1 cellular context compared by ENCODE assay signal in genomic region chr9:35681341-35682002, GRCh38.
TF ChIP-seq lines count a peak whose summit lies in the region.

No MANE protein-coding gene starts in this region.

TF ChIP-seq in HCT116, 20 proteins besides CTCF, POLR2A, EP300 and RAD21:
- TF ChIP-seq EGR1 (IDR thresholded peaks at IDR 0.05; ENCODE audit: low read depth) = no peak
- TF ChIP-seq EZH2 (IDR thresholded peaks at IDR 0.05) = no peak
- TF ChIP-seq CBX3 (IDR thresholded peaks at IDR 0.05; ENCODE audit: low read depth) = no peak
- TF ChIP-seq SIN3A (IDR thresholded peaks at IDR 0.05; ENCODE audit: low read depth) = no peak
- TF ChIP-seq CEBPB (IDR thresholded peaks at IDR 0.05; ENCODE audit: low read depth) = no peak
- TF ChIP-seq FOSL1 (IDR thresholded peaks at IDR 0.05; ENCODE audit: low read depth) = no peak
- TF ChIP-seq TCF7L2 (IDR thresholded peaks at IDR 0.05; ENCODE audit: borderline replicate concordance, extremely low read depth, insufficient read depth, insufficient read length) = no peak
- TF ChIP-seq YY1 (IDR thresholded peaks at IDR 0.05; ENCODE audit: extremely low read depth, insufficient replicate concordance, low read depth, low read length) = no peak
- no peak for TF ChIP-seq JUND (IDR thresholded peaks at IDR 0.05)
- no peak for TF ChIP-seq MAX (IDR thresholded peaks at IDR 0.05)
- TF ChIP-seq ELF1 (IDR thresholded peaks at IDR 0.05; ENCODE audit: borderline replicate concordance, low read depth) = no peak
- no peak for TF ChIP-seq ZBTB33 (IDR thresholded peaks at IDR 0.05; ENCODE audit: extremely low read depth, insufficient replicate concordance, low read length)
- TF ChIP-seq ZFX (IDR thresholded peaks at IDR 0.05) = no peak
- no peak for TF ChIP-seq ATF3 (IDR thresholded peaks at IDR 0.05)
- TF ChIP-seq POLR2AphosphoS5 (IDR thresholded peaks at IDR 0.05; ENCODE audit: low read depth, low read length) = no peak
- TF ChIP-seq SP1 (IDR thresholded peaks at IDR 0.05; ENCODE audit: low read depth) = no peak
- no peak for TF ChIP-seq EZH2phosphoT487 (IDR thresholded peaks at IDR 0.05; ENCODE audit: borderline replicate concordance)
- TF ChIP-seq ZNF274 (IDR thresholded peaks at IDR 0.05; ENCODE audit: low read depth, low read length) = no peak
- TF ChIP-seq, protein P1, sequence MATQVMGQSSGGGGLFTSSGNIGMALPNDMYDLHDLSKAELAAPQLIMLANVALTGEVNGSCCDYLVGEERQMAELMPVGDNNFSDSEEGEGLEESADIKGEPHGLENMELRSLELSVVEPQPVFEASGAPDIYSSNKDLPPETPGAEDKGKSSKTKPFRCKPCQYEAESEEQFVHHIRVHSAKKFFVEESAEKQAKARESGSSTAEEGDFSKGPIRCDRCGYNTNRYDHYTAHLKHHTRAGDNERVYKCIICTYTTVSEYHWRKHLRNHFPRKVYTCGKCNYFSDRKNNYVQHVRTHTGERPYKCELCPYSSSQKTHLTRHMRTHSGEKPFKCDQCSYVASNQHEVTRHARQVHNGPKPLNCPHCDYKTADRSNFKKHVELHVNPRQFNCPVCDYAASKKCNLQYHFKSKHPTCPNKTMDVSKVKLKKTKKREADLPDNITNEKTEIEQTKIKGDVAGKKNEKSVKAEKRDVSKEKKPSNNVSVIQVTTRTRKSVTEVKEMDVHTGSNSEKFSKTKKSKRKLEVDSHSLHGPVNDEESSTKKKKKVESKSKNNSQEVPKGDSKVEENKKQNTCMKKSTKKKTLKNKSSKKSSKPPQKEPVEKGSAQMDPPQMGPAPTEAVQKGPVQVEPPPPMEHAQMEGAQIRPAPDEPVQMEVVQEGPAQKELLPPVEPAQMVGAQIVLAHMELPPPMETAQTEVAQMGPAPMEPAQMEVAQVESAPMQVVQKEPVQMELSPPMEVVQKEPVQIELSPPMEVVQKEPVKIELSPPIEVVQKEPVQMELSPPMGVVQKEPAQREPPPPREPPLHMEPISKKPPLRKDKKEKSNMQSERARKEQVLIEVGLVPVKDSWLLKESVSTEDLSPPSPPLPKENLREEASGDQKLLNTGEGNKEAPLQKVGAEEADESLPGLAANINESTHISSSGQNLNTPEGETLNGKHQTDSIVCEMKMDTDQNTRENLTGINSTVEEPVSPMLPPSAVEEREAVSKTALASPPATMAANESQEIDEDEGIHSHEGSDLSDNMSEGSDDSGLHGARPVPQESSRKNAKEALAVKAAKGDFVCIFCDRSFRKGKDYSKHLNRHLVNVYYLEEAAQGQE (IDR thresholded peaks at IDR 0.05; ENCODE audit: low read depth) = no peak
